Comparison of ENCODE assay signal across 1 cellular context in genomic region chr9:38437193-38437823, GRCh38.
TF ChIP-seq lines count a peak whose summit lies in the region.

No MANE protein-coding gene starts in this region.

TF ChIP-seq in HepG2, 621 proteins besides CTCF, POLR2A, EP300 and RAD21 (continued from another document and continues in another):
- TF ChIP-seq ZUFSP (CRISPR knock-in tag; IDR thresholded peaks at IDR 0.05; ENCODE audit: borderline replicate concordance) = no peak
- TF ChIP-seq TFDP2 (CRISPR knock-in tag; IDR thresholded peaks at IDR 0.05) = no peak; the same call in 1 of the 2 replicates
- TF ChIP-seq HBP1 (CRISPR knock-in tag; IDR thresholded peaks at IDR 0.05; ENCODE audit: low read depth) = no peak
- no peak for TF ChIP-seq FOXJ3 (CRISPR knock-in tag; IDR thresholded peaks at IDR 0.05; ENCODE audit: borderline replicate concordance)
- TF ChIP-seq ZBTB3 (CRISPR knock-in tag; IDR thresholded peaks at IDR 0.05; ENCODE audit: borderline replicate concordance, low read depth) = no peak
- TF ChIP-seq MXD3 (CRISPR knock-in tag; IDR thresholded peaks at IDR 0.05) = no peak
- no peak for TF ChIP-seq ZSCAN25 (CRISPR knock-in tag; IDR thresholded peaks at IDR 0.05)
- no peak for TF ChIP-seq STAG1 (CRISPR knock-in tag; IDR thresholded peaks at IDR 0.05)
- TF ChIP-seq TFAP4 (IDR thresholded peaks at IDR 0.05; ENCODE audit: borderline replicate concordance, low read depth) = peak; percentile 70; the same call in 1 of the 2 replicates
- TF ChIP-seq ZNF383 (CRISPR knock-in tag; IDR thresholded peaks at IDR 0.05; ENCODE audit: borderline replicate concordance) = no peak
- TF ChIP-seq ZNF879 (CRISPR knock-in tag; IDR thresholded peaks at IDR 0.05) = no peak
- no peak for TF ChIP-seq ZNF441 (CRISPR knock-in tag; IDR thresholded peaks at IDR 0.05; ENCODE audit: borderline replicate concordance)
- TF ChIP-seq JUNB (CRISPR knock-in tag; IDR thresholded peaks at IDR 0.05; ENCODE audit: borderline replicate concordance) = no peak
- TF ChIP-seq NCOA2 (CRISPR knock-in tag; IDR thresholded peaks at IDR 0.05) = peak; percentile 65
- 0 out of 2 replicates have a peak, but pooled peaks have one; percentile 6 for TF ChIP-seq WIZ (CRISPR knock-in tag; IDR thresholded peaks at IDR 0.05)
- TF ChIP-seq SIN3A (IDR thresholded peaks at IDR 0.05; ENCODE audit: borderline replicate concordance, low read depth, low read length) = peak; percentile 80; the same call in 1 of the 2 replicates
- no peak for TF ChIP-seq PAX8 (CRISPR knock-in tag; IDR thresholded peaks at IDR 0.05; ENCODE audit: borderline replicate concordance)
- peak; percentile 82 for TF ChIP-seq TFE3 (CRISPR knock-in tag; IDR thresholded peaks at IDR 0.05)
- TF ChIP-seq REPIN1 (CRISPR knock-in tag; IDR thresholded peaks at IDR 0.05; ENCODE audit: borderline replicate concordance, low read depth) = peak; percentile 48; the same call in 1 of the 2 replicates
- TF ChIP-seq REXO4 (CRISPR knock-in tag; IDR thresholded peaks at IDR 0.05; ENCODE audit: borderline replicate concordance) = no peak
- no peak for TF ChIP-seq LBX2 (CRISPR knock-in tag; IDR thresholded peaks at IDR 0.05; ENCODE audit: borderline replicate concordance)
- no peak for TF ChIP-seq CHD4 (IDR thresholded peaks at IDR 0.05; ENCODE audit: borderline replicate concordance, low read length)
- no peak for TF ChIP-seq FOXO4 (CRISPR knock-in tag; conservative IDR thresholded peaks at IDR 0.05)
- no peak for TF ChIP-seq DNMT1 (CRISPR knock-in tag; IDR thresholded peaks at IDR 0.05)
- no peak for TF ChIP-seq ATRX (CRISPR knock-in tag; IDR thresholded peaks at IDR 0.05; ENCODE audit: borderline replicate concordance)
- TF ChIP-seq SSRP1 (CRISPR knock-in tag; IDR thresholded peaks at IDR 0.05) = no peak
- TF ChIP-seq MXD4 (CRISPR knock-in tag; IDR thresholded peaks at IDR 0.05) = no peak
- TF ChIP-seq ZNF720 (CRISPR knock-in tag; IDR thresholded peaks at IDR 0.05) = no peak
- TF ChIP-seq HINFP (CRISPR knock-in tag; IDR thresholded peaks at IDR 0.05; ENCODE audit: low read depth) = no peak
- TF ChIP-seq GATAD2A (CRISPR knock-in tag; IDR thresholded peaks at IDR 0.05) = peak; percentile 74
- TF ChIP-seq ZNF318 (CRISPR knock-in tag; IDR thresholded peaks at IDR 0.05) = no peak
- no peak for TF ChIP-seq ZNF768 (CRISPR knock-in tag; IDR thresholded peaks at IDR 0.05)
- TF ChIP-seq ZNF674 (CRISPR knock-in tag; IDR thresholded peaks at IDR 0.05; ENCODE audit: low read depth) = no peak
- no peak for TF ChIP-seq ZNF761 (CRISPR knock-in tag; conservative IDR thresholded peaks at IDR 0.05)
- peak; percentile 87 for TF ChIP-seq ZBTB7B (CRISPR knock-in tag; IDR thresholded peaks at IDR 0.05)
- TF ChIP-seq ZKSCAN5 (CRISPR knock-in tag; IDR thresholded peaks at IDR 0.05) = 0 out of 2 replicates have a peak, but pooled peaks have one; percentile 29
- no peak for TF ChIP-seq KLF13 (CRISPR knock-in tag; IDR thresholded peaks at IDR 0.05)
- TF ChIP-seq SMAD9 (CRISPR knock-in tag; IDR thresholded peaks at IDR 0.05) = no peak
- TF ChIP-seq BRD4 (CRISPR knock-in tag; IDR thresholded peaks at IDR 0.05) = no peak
- TF ChIP-seq DMTF1 (CRISPR knock-in tag; IDR thresholded peaks at IDR 0.05) = no peak
- no peak for TF ChIP-seq NFYC (CRISPR knock-in tag; IDR thresholded peaks at IDR 0.05)
